Comparison of ENCODE assay signal across 14 cellular contexts in the genomic region with DNA sequence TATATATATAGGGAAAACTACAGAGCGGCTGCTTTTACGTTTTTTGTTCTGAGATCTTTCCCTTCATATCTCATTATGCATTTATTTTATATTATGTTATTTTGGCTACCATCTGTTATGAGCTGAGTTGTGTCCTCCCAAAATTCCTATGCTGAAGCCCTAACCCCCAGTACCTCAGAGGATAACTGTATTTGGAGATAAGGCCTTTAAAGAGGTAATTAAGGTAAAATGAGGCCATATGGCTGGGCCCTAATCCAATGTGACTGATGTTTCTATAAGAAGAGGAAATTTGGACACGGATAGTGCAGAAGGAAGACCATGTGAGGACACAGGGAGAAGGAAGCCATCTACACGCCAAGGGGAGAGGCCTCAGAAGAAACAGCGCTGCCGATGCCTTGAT.
A peak's percentile ranks its signal among the peaks of the same experiment; 100 is the strongest.
DNase-seq lines count a peak whose midpoint lies in the region; ATAC-seq, FAIRE-seq and TF ChIP-seq lines count a peak whose summit lies in the region.
"Had no signal": no experiment of that assay in that cellular context is flagged by ENCODE, and none has a peak within 500 bp of the region (broad histone marks: within the 10 kb centered on the region; RNA-seq: fewer than 3 reads in every experiment).

No MANE protein-coding gene starts in this region.

- H3K27me3 ChIP-seq in K562 (ENCODE audit: control insufficient read depth in 2 of 2, insufficient read depth in 2 of 2, low read length in 2 of 2), result no peaks in the 10 kb centered on the region

- no peak for FAIRE-seq in K562 (lab: Jason Lieb, UNC)
- FAIRE-seq: GM18507 had no signal

- POLR2A ChIA-PET in K562 (lab: Yijun Ruan, JAX), result no interaction called here

- ATAC-seq in K562, result peak; percentile 21; the same call in 1 of the 3 replicates

- no peak for TF ChIP-seq CTCF in K562 (IDR thresholded peaks at IDR 0.05 in 2 of 3, conservative IDR thresholded peaks at IDR 0.05 in 1 of 3; ENCODE audit: insufficient read depth in 2 of 3, low read depth in 1 of 3, low read length in 3 of 3)

- no peaks in the 10 kb centered on the region for H4K20me1 ChIP-seq in K562 (replicated peaks; ENCODE audit: control insufficient read depth, insufficient read depth, low read length)

- no peak for TF ChIP-seq RAD21 in K562 (CRISPR knock-in tag; conservative IDR thresholded peaks at IDR 0.05 in 1 of 2, IDR thresholded peaks at IDR 0.05 in 1 of 2)

- H3K9ac ChIP-seq in K562 (ENCODE audit: insufficient read depth in 1 of 2, low read depth in 2 of 2, low read length in 2 of 2), result no peak overlapping the region

- H3K9me3 ChIP-seq in K562 (replicated peaks; ENCODE audit: control insufficient read depth, insufficient read depth, low read depth, low read length), result no peaks in the 10 kb centered on the region
- H3K9me3 ChIP-seq: Caco-2 had no signal

- H3K79me2 ChIP-seq in K562 (ENCODE audit: control insufficient read depth, insufficient read depth, low read length), result no peaks in the 10 kb centered on the region

- no peak overlapping the region for H3K4me2 ChIP-seq in K562 (ENCODE audit: insufficient read depth, low read length)

- H3K9me1 ChIP-seq in K562 (ENCODE audit: control insufficient read depth, insufficient read depth, low read length), result no peaks in the 10 kb centered on the region

- TF ChIP-seq EP300 in K562 (IDR thresholded peaks at IDR 0.05; ENCODE audit: low read length), result no peak

- H2AFZ ChIP-seq in K562 (ENCODE audit: low read depth, low read length), result 0 out of 2 replicates have a peak overlapping the region, but pooled peaks have one; percentile 30

- no peaks in the 10 kb centered on the region for H3K36me3 ChIP-seq in K562 (ENCODE audit: control insufficient read depth, insufficient read depth, low read length)

- no peak overlapping the region for H3K4me3 ChIP-seq in K562

- no peak overlapping the region for H3K27ac ChIP-seq in K562 (ENCODE audit: extremely low read depth, low read depth, low read length)
- H3K27ac ChIP-seq: 22Rv1 had no signal

- in situ Hi-C loops in K562 (cut with MboI), result no loop called here

- DNase-seq in DMS 273 (lab: John Stamatoyannopoulos, UW; ENCODE audit: unreplicated experiment) (peak; percentile 3), DMS 273 treated with DMSO at 0.1 percent for 48 hours (lab: John Stamatoyannopoulos, UW) (no peak), SK-N-DZ (ENCODE audit: low spot score) (peak; percentile 64), K562 (ENCODE audit: extremely low read depth in 1 of 4, low spot score in 3 of 4) (no peak), NCI-H2029 (lab: John Stamatoyannopoulos, UW) (no peak), cardiac septum (ENCODE audit: low spot score) (no peak)
- no peak for DNase-seq in effector CD8-positive, alpha-beta T cell (lab: John Stamatoyannopoulos, UW)
- DNase-seq: Caco-2; CD8-positive, alpha-beta memory T cell; GOT3; H9; IMR-90 had no signal

- peaks cover 0 to 6% of the 10 kb centered on the region in 2 experiments; a peak in 2 of 5 replicates for H3K4me1 ChIP-seq in K562 (replicated peaks in 1 of 2; ENCODE audit: control insufficient read depth in 2 of 2, insufficient read depth in 2 of 2, low read length in 2 of 2)
- H3K4me1 ChIP-seq: Caco-2 had no signal

- BruUV-seq in K562 (replicated peaks; lab: Mats Ljungman, UMichigan), result no TSS peak

- intact Hi-C loops in K562 (cut with micrococcal nuclease), result no loop called here
- intact Hi-C loops in cardiac septum (cut with DNase I), result no loop called here

- CTCF ChIA-PET in K562 (lab: Yijun Ruan, JAX; ENCODE audit: low intra/inter-chr PET ratio), result no interaction called here

- WGBS in K562 (ENCODE audit: insufficient coverage, low coverage, missing lambda C conversion rate), result 31% methylated on average over 6 of the region's 6 CpGs

- TF ChIP-seq POLR2A in K562 (conservative IDR thresholded peaks at IDR 0.05), result no peak

TF ChIP-seq in K562, 482 proteins besides CTCF, POLR2A, EP300 and RAD21 (continues in another document):
- TF ChIP-seq KLF13 (tag; IDR thresholded peaks at IDR 0.05; ENCODE audit: borderline replicate concordance, low read depth) (no peak), SMAD3 (CRISPR knock-in tag; conservative IDR thresholded peaks at IDR 0.05) (no peak), GTF2A2 (tag; IDR thresholded peaks at IDR 0.05) (no peak), ETV1 (tag; conservative IDR thresholded peaks at IDR 0.05; ENCODE audit: low read depth) (no peak), ZNF384 (IDR thresholded peaks at IDR 0.05; ENCODE audit: low read depth, low read length) (no peak), ZBTB7A (IDR thresholded peaks at IDR 0.05; ENCODE audit: borderline replicate concordance, control insufficient read depth, low read depth, low read length) (no peak), ZNF592 (IDR thresholded peaks at IDR 0.05) (no peak), RFX1 (IDR thresholded peaks at IDR 0.05) (no peak), PHB2 (IDR thresholded peaks at IDR 0.05; ENCODE audit: low read depth) (no peak), FOSL1 (tag; conservative IDR thresholded peaks at IDR 0.05) (no peak)
- TF ChIP-seq, protein P1, sequence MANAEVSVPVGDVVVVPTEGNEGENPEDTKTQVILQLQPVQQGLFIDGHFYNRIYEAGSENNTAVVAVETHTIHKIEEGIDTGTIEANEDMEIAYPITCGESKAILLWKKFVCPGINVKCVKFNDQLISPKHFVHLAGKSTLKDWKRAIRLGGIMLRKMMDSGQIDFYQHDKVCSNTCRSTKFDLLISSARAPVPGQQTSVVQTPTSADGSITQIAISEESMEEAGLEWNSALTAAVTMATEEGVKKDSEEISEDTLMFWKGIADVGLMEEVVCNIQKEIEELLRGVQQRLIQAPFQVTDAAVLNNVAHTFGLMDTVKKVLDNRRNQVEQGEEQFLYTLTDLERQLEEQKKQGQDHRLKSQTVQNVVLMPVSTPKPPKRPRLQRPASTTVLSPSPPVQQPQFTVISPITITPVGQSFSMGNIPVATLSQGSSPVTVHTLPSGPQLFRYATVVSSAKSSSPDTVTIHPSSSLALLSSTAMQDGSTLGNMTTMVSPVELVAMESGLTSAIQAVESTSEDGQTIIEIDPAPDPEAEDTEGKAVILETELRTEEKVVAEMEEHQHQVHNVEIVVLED (CRISPR knock-in tag; IDR thresholded peaks at IDR 0.05), result no peak
- TF ChIP-seq, protein P2, sequence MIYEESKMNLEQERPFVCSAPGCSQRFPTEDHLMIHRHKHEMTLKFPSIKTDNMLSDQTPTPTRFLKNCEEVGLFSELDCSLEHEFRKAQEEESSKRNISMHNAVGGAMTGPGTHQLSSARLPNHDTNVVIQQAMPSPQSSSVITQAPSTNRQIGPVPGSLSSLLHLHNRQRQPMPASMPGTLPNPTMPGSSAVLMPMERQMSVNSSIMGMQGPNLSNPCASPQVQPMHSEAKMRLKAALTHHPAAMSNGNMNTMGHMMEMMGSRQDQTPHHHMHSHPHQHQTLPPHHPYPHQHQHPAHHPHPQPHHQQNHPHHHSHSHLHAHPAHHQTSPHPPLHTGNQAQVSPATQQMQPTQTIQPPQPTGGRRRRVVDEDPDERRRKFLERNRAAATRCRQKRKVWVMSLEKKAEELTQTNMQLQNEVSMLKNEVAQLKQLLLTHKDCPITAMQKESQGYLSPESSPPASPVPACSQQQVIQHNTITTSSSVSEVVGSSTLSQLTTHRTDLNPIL (CRISPR knock-in tag; IDR thresholded peaks at IDR 0.05), result no peak

Comparison
In these comparisons a context has a peak if more than half of its experiments do, and no peak if none do; other contexts are left out.
1. DNase-seq: peak in DMS 273 (single experiment) and SK-N-DZ (single experiment); none in DMS 273 treated with DMSO at 0.1 percent for 48 hours (single experiment), K562 (0 of 4), NCI-H2029 (single experiment), cardiac septum (single experiment) and effector CD8-positive, alpha-beta T cell (single experiment).